ENCODE assay signal across 1 cellular context in the genomic region with DNA sequence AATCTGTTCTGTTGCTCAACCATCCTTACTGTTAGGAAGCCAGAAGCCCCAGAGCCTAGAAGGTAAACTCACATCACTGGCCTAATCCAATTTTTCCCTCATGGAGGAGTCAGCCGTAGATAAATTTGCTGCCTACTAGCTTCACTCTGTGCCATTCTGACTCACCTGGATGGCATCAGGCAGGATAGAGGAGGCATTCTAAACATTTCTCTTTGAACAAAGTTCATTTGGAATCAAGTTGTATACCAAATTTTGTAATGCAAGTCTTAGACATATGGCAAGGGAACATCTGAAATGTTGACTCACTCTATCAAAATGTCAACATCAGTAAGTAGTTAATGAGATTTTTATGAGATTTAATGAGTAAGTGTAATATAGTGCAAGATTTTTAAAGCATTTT.
TF ChIP-seq lines count a peak whose summit lies in the region.

No MANE protein-coding gene starts in this region.

TF ChIP-seq in HepG2, 621 proteins besides CTCF, POLR2A, EP300 and RAD21:
- TF ChIP-seq PPARG (CRISPR knock-in tag; conservative IDR thresholded peaks at IDR 0.05) = no peak
- 0 out of 2 replicates have a peak, but pooled peaks have one; percentile 15 for TF ChIP-seq FOSL2 (CRISPR knock-in tag; IDR thresholded peaks at IDR 0.05)
